Comparison of ENCODE assay signal across 8 cellular contexts in genomic region chr5:157732130-157732783, GRCh38. TPM values are rescaled to one million over a fixed set of nuclear protein-coding genes. Genes with fewer than 3 reads are reported as not detected.
DNase-seq lines count a peak whose midpoint lies in the region; ATAC-seq and TF ChIP-seq lines count a peak whose summit lies in the region.

No MANE protein-coding gene starts in this region.

- H3K79me1 ChIP-seq in trophoblast cell (ENCODE audit: low read length): peaks cover 2% of the 10 kb centered on the region

- no peak overlapping the region for H2BK12ac ChIP-seq in trophoblast cell (ENCODE audit: low read length)

- no peak overlapping the region for H3K23ac ChIP-seq in trophoblast cell (ENCODE audit: low read length)

- no peak overlapping the region for H2AK5ac ChIP-seq in trophoblast cell (ENCODE audit: low read length)

- H3K36me3 Mint-ChIP-seq in CD8-positive, alpha-beta memory T cell: peaks cover 0 to 33% (median 9%) of the 10 kb centered on the region in 3 donors

- CTCF ChIA-PET in CD8-positive, alpha-beta memory T cell (lab: Charles Lee): interaction anchor here (0.7 to 5.3 kb wide), 5 partner anchors 10 to 590 kb away, joined by 3 to 51 read pairs (median 4); partner anchors contain the start of genes LSM11 and MED7

- no peak for ATAC-seq in HG03025 (IDR thresholded peaks at IDR 0.05; ENCODE audit: low FRiP score, unreplicated experiment)
- no peak for ATAC-seq in GM19463 (IDR thresholded peaks at IDR 0.05; ENCODE audit: unreplicated experiment)
- ATAC-seq in GM21526 (IDR thresholded peaks at IDR 0.05; ENCODE audit: low FRiP score, unreplicated experiment): no peak
- no peak for ATAC-seq in foreskin keratinocyte

- H4K8ac ChIP-seq in trophoblast cell (ENCODE audit: low read depth, low read length): no peak overlapping the region

- no peak overlapping the region for H2BK5ac ChIP-seq in trophoblast cell (ENCODE audit: low read depth, low read length, poor library complexity)

- H3K79me2 ChIP-seq in OCI-LY1 (ENCODE audit: insufficient read depth, low read length) (no peaks in the 10 kb centered on the region), trophoblast cell (ENCODE audit: control insufficient read depth, insufficient read depth, low read length, poor library complexity) (no peaks in the 10 kb centered on the region)

- H3K9ac ChIP-seq in OCI-LY1 (ENCODE audit: low read length) (no peak overlapping the region; the same call in 1 of the 2 replicates), endocrine pancreas (ENCODE audit: control insufficient read depth, insufficient read depth, low read length) (no peak overlapping the region), trophoblast cell (ENCODE audit: low read length) (no peak overlapping the region)

- no peak overlapping the region for H3K18ac ChIP-seq in trophoblast cell (ENCODE audit: low read length)

- DNase-seq in CD8-positive, alpha-beta memory T cell: no peak
- DNase-seq in trophoblast cell: no peak
- no peak for DNase-seq in foreskin keratinocyte

- H3K4me1 ChIP-seq in CD8-positive, alpha-beta memory T cell (ENCODE audit: insufficient read depth, low read length): peaks cover 8% of the 10 kb centered on the region
- H3K4me1 ChIP-seq in OCI-LY1 (ENCODE audit: insufficient read depth, low read length, severe bottlenecking): peaks cover 21% of the 10 kb centered on the region
- H3K4me1 ChIP-seq in endocrine pancreas (ENCODE audit: control insufficient read depth, insufficient read depth, low read length): no peaks in the 10 kb centered on the region
- peaks cover 0 to 3% of the 10 kb centered on the region in 2 experiments for H3K4me1 ChIP-seq in trophoblast cell (ENCODE audit: control insufficient read depth in 1 of 2, insufficient read depth in 2 of 2, low read length in 2 of 2)
- no peaks in the 10 kb centered on the region for H3K4me1 ChIP-seq in foreskin keratinocyte

- H3K27ac Mint-ChIP-seq in CD8-positive, alpha-beta memory T cell: peak overlapping the region; percentile 59 to 97 (median 96)

- no CpG with 5 or more reads among the region's 5 CpGs for WGBS in trophoblast cell (ENCODE audit: extremely low coverage, insufficient coverage, insufficient read length)

- no peaks in the 10 kb centered on the region for H3K9me3 ChIP-seq in CD8-positive, alpha-beta memory T cell (ENCODE audit: low read length)
- no peaks in the 10 kb centered on the region for H3K9me3 ChIP-seq in OCI-LY1 (ENCODE audit: low read length)
- H3K9me3 ChIP-seq in endocrine pancreas (ENCODE audit: control insufficient read depth, low read length): no peaks in the 10 kb centered on the region
- no peaks in the 10 kb centered on the region for H3K9me3 ChIP-seq in trophoblast cell (ENCODE audit: insufficient read depth, low read depth, low read length)

- no peak overlapping the region for H3K14ac ChIP-seq in trophoblast cell (ENCODE audit: low read length)

- POLR2A ChIA-PET in CD8-positive, alpha-beta memory T cell (lab: Charles Lee): interaction anchor here (1.0 kb wide), 1 partner anchor 11 kb away, joined by 5 read pairs; no protein-coding TSS in a partner anchor

- peaks cover 0 to 1% of the 10 kb centered on the region in 2 donors for H3K27me3 Mint-ChIP-seq in CD8-positive, alpha-beta memory T cell

- H2AFZ ChIP-seq in OCI-LY1 (ENCODE audit: low read length): no peak overlapping the region
- no peak overlapping the region for H2AFZ ChIP-seq in trophoblast cell (ENCODE audit: insufficient read depth, low read length, poor library complexity)

- no peaks in the 10 kb centered on the region for H3F3A ChIP-seq in OCI-LY1 (ENCODE audit: insufficient read depth, low read length)

- H3K9me3 Mint-ChIP-seq in CD8-positive, alpha-beta memory T cell: no peaks in the 10 kb centered on the region

- H4K12ac ChIP-seq in trophoblast cell (ENCODE audit: low read depth, low read length): no peak overlapping the region

- H3K27me3 ChIP-seq in CD8-positive, alpha-beta memory T cell (ENCODE audit: insufficient read depth, low read length, poor library complexity, severe bottlenecking): no peaks in the 10 kb centered on the region
- no peaks in the 10 kb centered on the region for H3K27me3 ChIP-seq in OCI-LY1 (ENCODE audit: insufficient read depth, low read length)
- H3K27me3 ChIP-seq in endocrine pancreas (ENCODE audit: control insufficient read depth, insufficient read depth, low read length): no peaks in the 10 kb centered on the region
- H3K27me3 ChIP-seq in trophoblast cell (ENCODE audit: insufficient read depth, low read length): no peaks in the 10 kb centered on the region
- H3K27me3 ChIP-seq in foreskin keratinocyte: no peaks in the 10 kb centered on the region

- H4K20me1 ChIP-seq in OCI-LY1 (ENCODE audit: insufficient read depth, low read length): no peaks in the 10 kb centered on the region

- no peak overlapping the region for H2BK120ac ChIP-seq in trophoblast cell (ENCODE audit: insufficient read depth, low read length, poor library complexity)

- H3K27ac ChIP-seq in CD8-positive, alpha-beta memory T cell (ENCODE audit: low read depth, low read length): no peak overlapping the region
- H3K27ac ChIP-seq in OCI-LY1 (ENCODE audit: low read depth, low read length, poor library complexity, severe bottlenecking) (no peak overlapping the region), trophoblast cell (ENCODE audit: low read depth, low read length) (no peak overlapping the region), foreskin keratinocyte (no peak overlapping the region)

- H3K4me3 Mint-ChIP-seq in CD8-positive, alpha-beta memory T cell: peak overlapping the region; percentile 90 to 98 (median 94)

- H3K9me2 ChIP-seq in OCI-LY1 (ENCODE audit: low read depth, low read length): no peaks in the 10 kb centered on the region

- H3K4me1 Mint-ChIP-seq in CD8-positive, alpha-beta memory T cell: peaks cover 17 to 28% (median 21%) of the 10 kb centered on the region in 3 donors

- H4K91ac ChIP-seq in trophoblast cell (ENCODE audit: low read depth, low read length): no peak overlapping the region

- H3K4me2 ChIP-seq in OCI-LY1 (ENCODE audit: low read length) (peak overlapping the region; percentile 78), trophoblast cell (ENCODE audit: low read length) (peak overlapping the region; percentile 83)

- H3K36me3 ChIP-seq in CD8-positive, alpha-beta memory T cell (ENCODE audit: insufficient read depth, low read length): no peaks in the 10 kb centered on the region
- H3K36me3 ChIP-seq in OCI-LY1 (ENCODE audit: insufficient read depth, low read length) (peaks cover 12% of the 10 kb centered on the region), endocrine pancreas (ENCODE audit: control insufficient read depth, insufficient read depth, low read length) (no peaks in the 10 kb centered on the region), trophoblast cell (ENCODE audit: control insufficient read depth in 1 of 2, insufficient read depth in 2 of 2, low read length in 2 of 2) (peaks cover 5 to 8% of the 10 kb centered on the region in 2 experiments)

- H3K4me3 ChIP-seq in CD8-positive, alpha-beta memory T cell (ENCODE audit: low read length): peak overlapping the region; percentile 100
- peak overlapping the region; percentile 64 for H3K4me3 ChIP-seq in OCI-LY1 (ENCODE audit: low read depth, low read length, poor library complexity, severe bottlenecking)
- H3K4me3 ChIP-seq in endocrine pancreas (ENCODE audit: control insufficient read depth, insufficient read depth, low read length): peak overlapping the region; percentile 74
- no peak overlapping the region for H3K4me3 ChIP-seq in trophoblast cell (ENCODE audit: low read depth, low read length)

- H3K4ac ChIP-seq in trophoblast cell (ENCODE audit: low read depth, low read length): no peak overlapping the region

- TF ChIP-seq CTCF in OCI-LY1 (IDR thresholded peaks at IDR 0.05; ENCODE audit: low read length): no peak
- no peak for TF ChIP-seq CTCF in foreskin keratinocyte (conservative IDR thresholded peaks at IDR 0.05)

RNA-seq across cellular contexts. Expression of gene THG1L, which starts 1.0 kb away (rescaled TPM):
- total RNA-seq in CD8-positive, alpha-beta memory T cell: 10 to 100 TPM; 31.0 to 34.6 TPM
- polyA plus RNA-seq in CD8-positive, alpha-beta memory T cell: 4.6 TPM
- polyA plus RNA-seq in trophoblast cell (2013): 5.6 and 6.6 TPM in 2 replicates
- total RNA-seq in foreskin keratinocyte: 11.7 and 13.0 TPM in 2 replicates
- polyA plus RNA-seq in foreskin keratinocyte: 16.6 and 16.9 TPM in 2 replicates

RNA-seq across cellular contexts. Expression of gene LSM11, which starts 11.3 kb away (rescaled TPM):
- 1 to 10 TPM; 7.8 to 7.9 TPM for total RNA-seq in CD8-positive, alpha-beta memory T cell
- 0.82 TPM for polyA plus RNA-seq in CD8-positive, alpha-beta memory T cell
- 2.7 and 3.0 TPM in 2 replicates for polyA plus RNA-seq in trophoblast cell (2013)
- total RNA-seq in foreskin keratinocyte: 3.2 and 4.0 TPM in 2 replicates
- 1.1 and 1.3 TPM in 2 replicates for polyA plus RNA-seq in foreskin keratinocyte
